In the genomic region with DNA sequence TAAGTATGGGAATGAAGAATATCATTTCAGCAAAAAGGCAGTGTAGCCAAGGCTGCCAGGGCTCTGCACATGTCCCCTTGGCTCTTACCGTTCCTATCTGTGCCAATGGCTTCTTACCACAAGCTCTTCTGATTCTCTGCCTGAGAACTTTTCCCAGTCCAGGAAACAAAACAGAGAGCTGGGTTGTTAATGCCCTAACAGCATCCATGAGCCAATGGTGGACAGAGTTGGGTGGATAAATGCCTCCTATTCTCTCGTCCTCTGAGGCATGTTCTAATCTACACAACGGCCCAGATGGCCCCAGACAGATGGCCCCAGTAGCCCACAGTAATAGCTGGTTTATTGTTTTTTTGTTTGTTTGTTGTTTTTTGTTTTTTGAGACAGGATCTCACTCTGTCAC, we compare ENCODE assay signal across 27 cellular contexts. TPM values are rescaled to one million over a fixed set of nuclear protein-coding genes. Genes with fewer than 3 reads are reported as not detected.
DNase-seq lines count a peak whose midpoint lies in the region; ATAC-seq and TF ChIP-seq lines count a peak whose summit lies in the region.
"Had no signal": no experiment of that assay in that cellular context is flagged by ENCODE, and none has a peak within 500 bp of the region (broad histone marks: within the 10 kb centered on the region; RNA-seq: fewer than 3 reads in every experiment).

No MANE protein-coding gene starts in this region.

- no peak overlapping the region for H3K4me3 ChIP-seq in CD8-positive, alpha-beta T cell (ENCODE audit: low read depth, low read length)
- H3K4me3 ChIP-seq: pancreas, tibial artery had no signal

- H3K36me3 ChIP-seq in CD8-positive, alpha-beta T cell (ENCODE audit: insufficient read depth, low read length) = no peaks in the 10 kb centered on the region
- H3K36me3 ChIP-seq: pancreas, tibial artery had no signal

- no peak for DNase-seq in Right ventricle myocardium superior
- no peak for DNase-seq in cardiac septum (ENCODE audit: low spot score)
- DNase-seq in cerebellum (ENCODE audit: low spot score) = peak; percentile 68
- DNase-seq in SK-N-DZ (ENCODE audit: low spot score) = no peak
- no peak for DNase-seq in CD8-positive, alpha-beta T cell
- DNase-seq: activated CD4-positive, CD25-positive, alpha-beta regulatory T cell treated with anti-CD3 and anti-CD28 coated beads, Interleukin-2, amount 50 U/mL, for 72 hours; activated gamma-delta T cell; activated naive CD8-positive, alpha-beta T cell treated with anti-CD3 and anti-CD28 coated beads, Interleukin-2, amount 50 U/mL, for 24 hours; activated T-cell treated with anti-CD3 and anti-CD28 coated beads, Interleukin-2, amount 50 U/mL, for 1 hour; dermis blood vessel endothelial cell; DMS79; natural killer cell; NCI-H1105; NCI-H2029 treated with DMSO at 0.1 percent for 48 hours; pancreas; PC-3; stimulated activated CD4-positive, alpha-beta T cell treated with anti-CD3 and anti-CD28 coated beads, Interleukin-4, amount 100 ng/mL, for 4 hours; stimulated activated naive CD8-positive, alpha-beta T cell treated with anti-CD3 and anti-CD28 coated beads, Interleukin-15, Interleukin-2, amounts not matched to agents 100 U/mL and 50 U/mL, for 24 hours; tibial artery had no signal

- CTCF ChIA-PET in CD8-positive, alpha-beta T cell (lab: Charles Lee) = no interaction called here

- peak overlapping the region; percentile 89 for H3K27ac ChIP-seq in layer of hippocampus (ENCODE audit: low read depth, low read length)
- H3K27ac ChIP-seq in CD8-positive, alpha-beta T cell (ENCODE audit: low read depth, low read length) = no peak overlapping the region
- H3K27ac ChIP-seq: pancreas, tibial artery had no signal

- TF ChIP-seq CTCF in CD8-positive, alpha-beta T cell (IDR thresholded peaks at IDR 0.05) = no peak

- intact Hi-C loops in Right ventricle myocardium superior (cut with DNase I) (no loop called here), cardiac septum (cut with DNase I) (no loop called here)
- intact Hi-C loops in CD8-positive, alpha-beta T cell (cut with DNase I, micrococcal nuclease) = no loop called here

- peaks cover 10% of the 10 kb centered on the region for H3K9me3 Mint-ChIP-seq in CD8-positive, alpha-beta T cell

- no peak overlapping the region for H3K27ac Mint-ChIP-seq in CD8-positive, alpha-beta T cell
- H3K27ac Mint-ChIP-seq: activated naive CD8-positive, alpha-beta T cell treated with anti-CD3 and anti-CD28 coated beads, Interleukin-2, amount 50 U/mL, for 24 hours; B cell; natural killer cell; T-helper 1 cell treated with Interleukin-12 subunit alpha and Interleukin-12 subunit beta and Interleukin-4 antibody, amounts not matched to agents 30 μg/mL and 1 μg/mL, for 36 hours had no signal

- no peaks in the 10 kb centered on the region for H3K4me1 ChIP-seq in CD8-positive, alpha-beta T cell (ENCODE audit: insufficient read depth, low read length)
- H3K4me1 ChIP-seq: pancreas, tibial artery had no signal

- POLR2A ChIA-PET in CD8-positive, alpha-beta T cell (lab: Charles Lee) = no interaction called here

- H3K27me3 ChIP-seq in layer of hippocampus (ENCODE audit: control insufficient read depth, insufficient read depth, low read length) = no peaks in the 10 kb centered on the region
- no peaks in the 10 kb centered on the region for H3K27me3 ChIP-seq in CD8-positive, alpha-beta T cell (ENCODE audit: insufficient read depth, low read length)
- H3K27me3 ChIP-seq: pancreas, tibial artery had no signal

- H3K27me3 Mint-ChIP-seq in CD8-positive, alpha-beta T cell (ENCODE audit: low read depth) = peaks cover 3% of the 10 kb centered on the region

- H3K4me1 Mint-ChIP-seq in CD8-positive, alpha-beta T cell (ENCODE audit: low read depth) = no peaks in the 10 kb centered on the region
- H3K4me1 Mint-ChIP-seq: activated naive CD8-positive, alpha-beta T cell treated with anti-CD3 and anti-CD28 coated beads, Interleukin-2, amount 50 U/mL, for 24 hours; B cell; IgD-negative memory B cell had no signal

- H3K36me3 Mint-ChIP-seq in CD8-positive, alpha-beta T cell = peaks cover 3% of the 10 kb centered on the region

- H3K9me3 ChIP-seq in CD8-positive, alpha-beta T cell (ENCODE audit: low read length) = peaks cover 5% of the 10 kb centered on the region
- H3K9me3 ChIP-seq: pancreas had no signal

- H3K4me3 Mint-ChIP-seq in CD8-positive, alpha-beta T cell = no peak overlapping the region
- H3K4me3 Mint-ChIP-seq: activated naive CD8-positive, alpha-beta T cell treated with anti-CD3 and anti-CD28 coated beads, Interleukin-2, amount 50 U/mL, for 24 hours; B cell; IgD-negative memory B cell; natural killer cell; T-helper 1 cell treated with Interleukin-12 subunit alpha and Interleukin-12 subunit beta and Interleukin-4 antibody, amounts not matched to agents 30 μg/mL and 1 μg/mL, for 36 hours had no signal

- ATAC-seq in Right ventricle myocardium superior (ENCODE audit: poor library complexity) (peak; percentile 51), GM19455 (IDR thresholded peaks at IDR 0.05; ENCODE audit: unreplicated experiment) (no peak), HG03432 (IDR thresholded peaks at IDR 0.05; ENCODE audit: unreplicated experiment) (no peak)
- no peak for ATAC-seq in CD8-positive, alpha-beta T cell
- ATAC-seq: activated naive CD8-positive, alpha-beta T cell treated with anti-CD3 and anti-CD28 coated beads, Interleukin-2, amount 50 U/mL, for 24 hours; left lobe of liver; natural killer cell; pancreas; PC-3; sciatic nerve; stimulated activated naive CD8-positive, alpha-beta T cell treated with anti-CD3 and anti-CD28 coated beads, Interleukin-15, Interleukin-2, amounts not matched to agents 100 U/mL and 50 U/mL, for 24 hours had no signal

RNA-seq across cellular contexts. Expression of a gene that starts 28.0 kb away (rescaled TPM):
- total RNA-seq in Right ventricle myocardium superior (4.9 TPM), cardiac septum (2.1 TPM), cerebellum (134 TPM)
- polyA plus RNA-seq in SK-N-DZ (2014; cell fraction: cytosol; rRNA removed) = 23.7 and 24.8 TPM in 2 replicates
- polyA plus RNA-seq in SK-N-DZ (2014; cell fraction: nucleus; rRNA removed) = 4.3 and 6.6 TPM in 2 replicates
- under 1 TPM; 0.36 to 0.41 TPM for total RNA-seq in CD8-positive, alpha-beta T cell
- total RNA-seq: B cell had no signal
- polyA plus RNA-seq: IgD-negative memory B cell had no signal

Comparison
In these comparisons a context has a peak if more than half of its experiments do, and no peak if none do; other contexts are left out.
1. RNA of a gene that starts 28.0 kb away (total RNA-seq): 134 TPM in cerebellum (single experiment); 4.9 TPM in Right ventricle myocardium superior (single experiment), 2.1 TPM in cardiac septum (single experiment) and 0.36 to 0.41 TPM in CD8-positive, alpha-beta T cell; every median in the first group is over 10 times any median in the second.